8 cellular contexts compared by ENCODE assay signal in genomic region chr11:93528757-93529639, GRCh38. TPM values are rescaled to one million over a fixed set of nuclear protein-coding genes. Genes with fewer than 3 reads are reported as not detected.
DNase-seq lines count a peak whose midpoint lies in the region; ATAC-seq and TF ChIP-seq lines count a peak whose summit lies in the region.

No MANE protein-coding gene starts in this region.

- H3K27ac ChIP-seq in BLaER1 treated with 17β-estradiol and CSF1 and Interleukin-3, amounts not matched to agents 10 nM and 100 nM = peak overlapping the region; percentile 54 to 75 (median 65); a peak in 21 of 22 replicates
- H3K27ac ChIP-seq in esophagus (ENCODE audit: low read depth in 2 of 2, low read length in 1 of 2) = peak overlapping the region; percentile 2 to 82

- H3K4me2 ChIP-seq in BLaER1 treated with 17β-estradiol and CSF1 and Interleukin-3, amounts not matched to agents 10 nM and 100 nM = peak overlapping the region; percentile 79 to 92 (median 86)

- H3K4me1 ChIP-seq in BLaER1 treated with 17β-estradiol and CSF1 and Interleukin-3, amounts not matched to agents 10 nM and 100 nM = peaks cover 70 to 99% (median 89%) of the 10 kb centered on the region in 10 experiments
- peaks cover 3% of the 10 kb centered on the region in 2 donors for H3K4me1 ChIP-seq in esophagus (ENCODE audit: control insufficient read depth in 2 of 2, insufficient read depth in 2 of 2, low read length in 1 of 2)

- peak; percentile 19 for ATAC-seq in omental fat pad (ENCODE audit: low FRiP score)
- no peak for ATAC-seq in GM21717 (IDR thresholded peaks at IDR 0.05; ENCODE audit: unreplicated experiment)

- peak overlapping the region; percentile 39 to 65 (median 56); a peak in 20 of 22 replicates for H3K9ac ChIP-seq in BLaER1 treated with 17β-estradiol and CSF1 and Interleukin-3, amounts not matched to agents 10 nM and 100 nM

- WGBS in esophagus, 2 donors = 58 to 66% methylated on average over 10 of the region's 10 CpGs

- H3K27me3 ChIP-seq in BLaER1 treated with 17β-estradiol and CSF1 and Interleukin-3, amounts not matched to agents 10 nM and 100 nM = no peaks in the 10 kb centered on the region
- H3K27me3 ChIP-seq in esophagus (ENCODE audit: control insufficient read depth in 1 of 2, insufficient read depth in 2 of 2, low read length in 2 of 2) = no peaks in the 10 kb centered on the region

- no peaks in the 10 kb centered on the region for H3K9me3 ChIP-seq in BLaER1 treated with 17β-estradiol and CSF1 and Interleukin-3, amounts not matched to agents 10 nM and 100 nM (replicated peaks in 1 of 11)
- no peaks in the 10 kb centered on the region for H3K9me3 ChIP-seq in esophagus (ENCODE audit: control insufficient read depth in 2 of 2, insufficient read depth in 1 of 2, low read depth in 1 of 2, low read length in 1 of 2)

- H3K4me3 ChIP-seq in BLaER1 treated with 17β-estradiol and CSF1 and Interleukin-3, amounts not matched to agents 10 nM and 100 nM = peak overlapping the region in 3 of 10 experiments; percentile 6 to 19 (median 8); a peak in 3 of 20 replicates
- H3K4me3 ChIP-seq in esophagus (ENCODE audit: low read depth in 1 of 2, low read length in 2 of 2) = no peak overlapping the region

- H4K20me1 ChIP-seq in BLaER1 treated with 17β-estradiol and CSF1 and Interleukin-3, amounts not matched to agents 10 nM and 100 nM = peaks cover 0 to 11% (median 0%) of the 10 kb centered on the region in 11 experiments; a peak in 1 of 22 replicates

- no peaks in the 10 kb centered on the region for H3K36me3 ChIP-seq in BLaER1 treated with 17β-estradiol and CSF1 and Interleukin-3, amounts not matched to agents 10 nM and 100 nM
- no peaks in the 10 kb centered on the region for H3K36me3 ChIP-seq in esophagus (ENCODE audit: control insufficient read depth in 2 of 2, insufficient read depth in 2 of 2, low read length in 1 of 2)

- DNase-seq in NCI-H2227 (lab: John Stamatoyannopoulos, UW; ENCODE audit: unreplicated experiment) (peak; percentile 5), omental fat pad (ENCODE audit: low spot score) (no peak), GM03348 (ENCODE audit: low spot score) (no peak), AML-193 (lab: John Stamatoyannopoulos, UW) (no peak), glomerular visceral epithelial cell (ENCODE audit: extremely low spot score) (no peak)

- no peak for TF ChIP-seq CTCF in omental fat pad (IDR thresholded peaks at IDR 0.05)

RNA-seq across cellular contexts. Expression of gene SMCO4, which starts 14.2 kb away (rescaled TPM):
- 10 to 100 TPM in 1 of 2 donors, 1 to 10 TPM in 1; 7.9 to 14.2 TPM for polyA plus RNA-seq in esophagus
- 10 to 100 TPM in 3 of 4 donors, 1 to 10 TPM in 1; 8.5 to 30.1 (median 20.9) TPM for total RNA-seq in omental fat pad
